1 cellular context compared by ENCODE assay signal in the genomic region with DNA sequence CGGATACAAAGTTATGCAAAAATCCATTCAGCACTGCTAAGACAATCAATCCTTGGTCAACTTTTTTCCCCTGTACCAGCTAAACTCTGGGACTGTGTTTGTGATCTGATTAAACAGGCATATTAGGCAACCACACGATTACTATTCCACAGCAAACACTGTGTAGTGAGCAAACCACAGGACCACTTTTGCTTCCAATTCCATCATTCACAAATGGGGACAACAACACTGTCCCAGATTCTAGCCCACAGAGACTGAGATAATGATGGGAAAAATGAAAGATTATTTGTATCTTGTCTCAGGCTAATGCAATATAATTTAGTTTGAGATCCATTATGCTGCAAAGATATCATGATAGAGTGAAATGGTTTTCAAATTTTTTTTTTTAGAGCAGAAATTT.
TF ChIP-seq lines count a peak whose summit lies in the region.

No MANE protein-coding gene starts in this region.

TF ChIP-seq in SK-N-SH treated with all-trans-retinoic acid at 6 μM for 48 hours, 23 proteins besides CTCF, POLR2A, EP300 and RAD21 (continued from another document):
- TF ChIP-seq, protein P1, sequence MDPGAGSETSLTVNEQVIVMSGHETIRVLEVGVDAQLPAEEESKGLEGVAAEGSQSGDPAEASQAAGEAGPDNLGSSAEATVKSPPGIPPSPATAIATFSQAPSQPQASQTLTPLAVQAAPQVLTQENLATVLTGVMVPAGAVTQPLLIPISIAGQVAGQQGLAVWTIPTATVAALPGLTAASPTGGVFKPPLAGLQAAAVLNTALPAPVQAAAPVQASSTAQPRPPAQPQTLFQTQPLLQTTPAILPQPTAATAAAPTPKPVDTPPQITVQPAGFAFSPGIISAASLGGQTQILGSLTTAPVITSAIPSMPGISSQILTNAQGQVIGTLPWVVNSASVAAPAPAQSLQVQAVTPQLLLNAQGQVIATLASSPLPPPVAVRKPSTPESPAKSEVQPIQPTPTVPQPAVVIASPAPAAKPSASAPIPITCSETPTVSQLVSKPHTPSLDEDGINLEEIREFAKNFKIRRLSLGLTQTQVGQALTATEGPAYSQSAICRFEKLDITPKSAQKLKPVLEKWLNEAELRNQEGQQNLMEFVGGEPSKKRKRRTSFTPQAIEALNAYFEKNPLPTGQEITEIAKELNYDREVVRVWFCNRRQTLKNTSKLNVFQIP (CRISPR knock-in tag; IDR thresholded peaks at IDR 0.05; ENCODE audit: borderline replicate concordance, low read depth), result no peak
- TF ChIP-seq ARNTL (CRISPR knock-in tag; IDR thresholded peaks at IDR 0.05; ENCODE audit: borderline replicate concordance, low read depth), result no peak
- TF ChIP-seq BACH2 (CRISPR knock-in tag; IDR thresholded peaks at IDR 0.05; ENCODE audit: borderline replicate concordance), result no peak
- TF ChIP-seq ZNF565 (CRISPR knock-in tag; conservative IDR thresholded peaks at IDR 0.05; ENCODE audit: low read depth), result no peak
- TF ChIP-seq ZFP30 (CRISPR knock-in tag; IDR thresholded peaks at IDR 0.05), result no peak
